Comparison of ENCODE assay signal across 20 cellular contexts in the genomic region with DNA sequence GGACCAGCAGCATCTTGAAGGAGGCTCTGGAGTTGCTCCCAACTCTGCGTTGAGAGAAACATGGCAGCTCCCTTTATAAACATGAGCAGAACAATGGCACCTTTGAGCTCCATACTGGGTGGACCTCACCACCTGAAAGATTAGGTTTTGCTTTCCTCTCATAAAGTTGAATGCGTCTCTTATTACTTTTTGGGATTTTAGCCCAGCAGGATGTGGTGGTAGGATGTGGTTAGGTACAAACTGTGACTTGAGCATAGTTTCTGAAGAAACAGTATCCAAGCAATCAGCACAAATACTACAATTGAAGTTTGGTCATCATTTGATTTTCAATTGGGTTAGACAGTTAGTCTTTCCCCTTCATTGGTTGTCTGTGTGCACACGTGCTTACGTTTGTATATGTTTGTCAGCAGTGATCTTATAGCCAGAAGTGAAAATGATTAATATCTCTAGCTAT. TPM values are rescaled to one million over a fixed set of nuclear protein-coding genes. Genes with fewer than 3 reads are reported as not detected.
DNase-seq lines count a peak whose midpoint lies in the region; ATAC-seq and TF ChIP-seq lines count a peak whose summit lies in the region.
"Had no signal": no experiment of that assay in that cellular context is flagged by ENCODE, and none has a peak within 500 bp of the region (broad histone marks: within the 10 kb centered on the region; RNA-seq: fewer than 3 reads in every experiment).

A gene with protein sequence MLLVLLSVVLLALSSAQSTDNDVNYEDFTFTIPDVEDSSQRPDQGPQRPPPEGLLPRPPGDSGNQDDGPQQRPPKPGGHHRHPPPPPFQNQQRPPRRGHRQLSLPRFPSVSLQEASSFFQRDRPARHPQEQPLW (minus strand): TSS at position 51 of the 454 bp plus-strand sequence. CDS start 38 bp downstream, at position 13.

- peak within 1 kb of the TSS; percentile 76 for H3K27ac Mint-ChIP-seq in activated CD4-positive, alpha-beta T cell treated with anti-CD3 and anti-CD28 coated beads, Interleukin-2, amount 10 ng/mL, durations not matched to agents 7 days and 5 days
- peak within 1 kb of the TSS; percentile 75 for H3K27ac Mint-ChIP-seq in activated naive CD8-positive, alpha-beta T cell treated with anti-CD3 and anti-CD28 coated beads, Interleukin-2, amount 10 ng/mL, durations not matched to agents 7 days and 5 days
- H3K27ac Mint-ChIP-seq in naive thymus-derived CD8-positive, alpha-beta T cell: peak within 1 kb of the TSS in 7 of 10 donors; percentile 11 to 61 (median 43)
- H3K27ac Mint-ChIP-seq: stimulated activated memory B cell treated with anti-CD40 and anti-IgM and Interleukin-4, amounts not matched to agents 10 μg/mL and 1 μg/mL and 100 μg/mL, for 72 hours; type B pancreatic cell had no signal

- peaks cover 0 to 5% (median 0%) of the 10 kb centered on the region in 4 donors for H3K4me1 ChIP-seq in tibial nerve

- TF ChIP-seq POLR2A in tibial nerve (IDR thresholded peaks at IDR 0.05): no peak

- TF ChIP-seq EP300 in tibial nerve (IDR thresholded peaks at IDR 0.05): no peak

- peak; percentile 83 for ATAC-seq in activated naive CD8-positive, alpha-beta T cell treated with anti-CD3 and anti-CD28 coated beads, Interleukin-2, amount 10 ng/mL, durations not matched to agents 7 days and 5 days (ENCODE audit: low read depth)
- peak in 1 of 2 donors; percentile 89 for ATAC-seq in naive thymus-derived CD8-positive, alpha-beta T cell
- ATAC-seq in GM21515 (IDR thresholded peaks at IDR 0.05; ENCODE audit: unreplicated experiment): no peak
- ATAC-seq: activated CD4-positive, CD25-positive, alpha-beta regulatory T cell treated with anti-CD3 and anti-CD28 coated beads, Interleukin-2, amount 50 U/mL, for 24 hours; stimulated activated memory B cell treated with anti-CD40 and anti-IgM and Interleukin-4, amounts not matched to agents 10 μg/mL and 1 μg/mL and 100 μg/mL, for 72 hours had no signal

- WGBS in tibial nerve, 2 donors: 92 to 93% methylated on average over 4 of the region's 4 CpGs

- H3K4me1 Mint-ChIP-seq in activated CD4-positive, alpha-beta T cell treated with anti-CD3 and anti-CD28 coated beads, Interleukin-2, amount 10 ng/mL, durations not matched to agents 7 days and 5 days: peaks cover 43% of the 10 kb centered on the region
- peaks cover 38% of the 10 kb centered on the region for H3K4me1 Mint-ChIP-seq in activated naive CD8-positive, alpha-beta T cell treated with anti-CD3 and anti-CD28 coated beads, Interleukin-2, amount 10 ng/mL, durations not matched to agents 7 days and 5 days
- H3K4me1 Mint-ChIP-seq in naive thymus-derived CD8-positive, alpha-beta T cell: peaks cover 26 to 55% (median 48%) of the 10 kb centered on the region in 4 donors
- H3K4me1 Mint-ChIP-seq: stimulated activated memory B cell treated with anti-CD40 and anti-IgM and Interleukin-4, amounts not matched to agents 10 μg/mL and 1 μg/mL and 100 μg/mL, for 72 hours had no signal

- no peaks in the 10 kb centered on the region for H3K27me3 ChIP-seq in tibial nerve
- H3K27me3 ChIP-seq: BLaER1, neutrophil had no signal

- peaks cover 7% of the 10 kb centered on the region; the same call in 1 of the 2 replicates for H3K36me3 ChIP-seq in KOPT-K1 (ENCODE audit: insufficient read depth, low read length)
- H3K36me3 ChIP-seq in tibial nerve: peaks cover 0 to 31% (median 0%) of the 10 kb centered on the region in 3 donors
- H3K36me3 ChIP-seq: neutrophil had no signal

- H3K9me3 Mint-ChIP-seq in activated CD4-positive, alpha-beta T cell treated with anti-CD3 and anti-CD28 coated beads, Interleukin-2, amount 10 ng/mL, durations not matched to agents 7 days and 5 days: peaks cover 16% of the 10 kb centered on the region
- peaks cover 19% of the 10 kb centered on the region for H3K9me3 Mint-ChIP-seq in activated naive CD8-positive, alpha-beta T cell treated with anti-CD3 and anti-CD28 coated beads, Interleukin-2, amount 10 ng/mL, durations not matched to agents 7 days and 5 days
- peaks cover 0 to under 1% (median 0%) of the 10 kb centered on the region in 9 donors for H3K9me3 Mint-ChIP-seq in naive thymus-derived CD8-positive, alpha-beta T cell
- H3K9me3 Mint-ChIP-seq: stimulated activated memory B cell treated with anti-CD40 and anti-IgM and Interleukin-4, amounts not matched to agents 10 μg/mL and 1 μg/mL and 100 μg/mL, for 72 hours; type B pancreatic cell had no signal

- CTCF ChIA-PET in activated CD4-positive, alpha-beta T cell treated with anti-CD3 and anti-CD28 coated beads, Interleukin-2, amount 10 ng/mL, durations not matched to agents 7 days and 5 days (lab: Charles Lee): no interaction called here

- TF ChIP-seq CTCF in tibial nerve (IDR thresholded peaks at IDR 0.05): no peak

- H3K27ac ChIP-seq in KOPT-K1 (ENCODE audit: low read depth, low read length, poor library complexity, severe bottlenecking): peak within 1 kb of the TSS; percentile 8
- no peak within 1 kb of the TSS for H3K27ac ChIP-seq in tibial nerve
- H3K27ac ChIP-seq: BLaER1, neutrophil had no signal

- H3K4me3 Mint-ChIP-seq in activated CD4-positive, alpha-beta T cell treated with anti-CD3 and anti-CD28 coated beads, Interleukin-2, amount 10 ng/mL, durations not matched to agents 7 days and 5 days: no peak within 1 kb of the TSS
- H3K4me3 Mint-ChIP-seq in activated naive CD8-positive, alpha-beta T cell treated with anti-CD3 and anti-CD28 coated beads, Interleukin-2, amount 10 ng/mL, durations not matched to agents 7 days and 5 days: peak within 1 kb of the TSS; percentile 31
- peak within 1 kb of the TSS in 2 of 10 donors; percentile 21 to 23 for H3K4me3 Mint-ChIP-seq in naive thymus-derived CD8-positive, alpha-beta T cell
- H3K4me3 Mint-ChIP-seq: stimulated activated memory B cell treated with anti-CD40 and anti-IgM and Interleukin-4, amounts not matched to agents 10 μg/mL and 1 μg/mL and 100 μg/mL, for 72 hours; type B pancreatic cell had no signal

- H3K36me3 Mint-ChIP-seq in activated CD4-positive, alpha-beta T cell treated with anti-CD3 and anti-CD28 coated beads, Interleukin-2, amount 10 ng/mL, durations not matched to agents 7 days and 5 days (ENCODE audit: low read depth): peaks cover 42% of the 10 kb centered on the region
- H3K36me3 Mint-ChIP-seq in activated naive CD8-positive, alpha-beta T cell treated with anti-CD3 and anti-CD28 coated beads, Interleukin-2, amount 10 ng/mL, durations not matched to agents 7 days and 5 days: peaks cover 52% of the 10 kb centered on the region
- peaks cover 22 to 62% (median 36%) of the 10 kb centered on the region in 3 donors for H3K36me3 Mint-ChIP-seq in naive thymus-derived CD8-positive, alpha-beta T cell

- no peak within 1 kb of the TSS for H3K4me3 ChIP-seq in tibial nerve
- H3K4me3 ChIP-seq: BLaER1 had no signal

- H3K27me3 Mint-ChIP-seq in activated CD4-positive, alpha-beta T cell treated with anti-CD3 and anti-CD28 coated beads, Interleukin-2, amount 10 ng/mL, durations not matched to agents 7 days and 5 days: no peaks in the 10 kb centered on the region
- H3K27me3 Mint-ChIP-seq in activated naive CD8-positive, alpha-beta T cell treated with anti-CD3 and anti-CD28 coated beads, Interleukin-2, amount 10 ng/mL, durations not matched to agents 7 days and 5 days: no peaks in the 10 kb centered on the region
- peaks cover 0 to 2% (median 0%) of the 10 kb centered on the region in 5 donors for H3K27me3 Mint-ChIP-seq in naive thymus-derived CD8-positive, alpha-beta T cell
- H3K27me3 Mint-ChIP-seq: stimulated activated memory B cell treated with anti-CD40 and anti-IgM and Interleukin-4, amounts not matched to agents 10 μg/mL and 1 μg/mL and 100 μg/mL, for 72 hours; type B pancreatic cell had no signal

- H3K9me3 ChIP-seq in KOPT-K1 (ENCODE audit: insufficient read depth, low read length, poor library complexity, severe bottlenecking): no peaks in the 10 kb centered on the region
- H3K9me3 ChIP-seq in tibial nerve: no peaks in the 10 kb centered on the region
- H3K9me3 ChIP-seq: BLaER1, neutrophil had no signal

- DNase-seq in activated CD4-positive, alpha-beta T cell treated with anti-CD3 and anti-CD28 coated beads, Interleukin-2, amount 10 ng/mL, durations not matched to agents 7 days and 5 days: peak; percentile 69
- DNase-seq in activated CD4-positive, alpha-beta T cell treated with anti-CD3 and anti-CD28 coated beads, Interleukin-2, amount 50 U/mL, for 1 hour: no peak
- DNase-seq in activated naive CD8-positive, alpha-beta T cell treated with anti-CD3 and anti-CD28 coated beads, Interleukin-2, amount 10 ng/mL, durations not matched to agents 7 days and 5 days: no peak
- peak in 4 of 10 donors; percentile 4 to 54 (median 36) for DNase-seq in naive thymus-derived CD8-positive, alpha-beta T cell
- DNase-seq in tibial nerve (ENCODE audit: low spot score in 2 of 2) (no peak), NCI-H510A treated with DMSO at 0.1 percent for 48 hours (lab: John Stamatoyannopoulos, UW) (no peak)
- DNase-seq: activated T-cell treated with anti-CD3 and anti-CD28 coated beads, Interleukin-2, amount 50 U/mL, for 1 hour; H7; hypothalamus; kidney glomerular epithelial cell; NCI-H187; retina; SHP77 treated with DMSO at 0.1 percent for 48 hours had no signal

- POLR2A ChIA-PET in activated CD4-positive, alpha-beta T cell treated with anti-CD3 and anti-CD28 coated beads, Interleukin-2, amount 10 ng/mL, durations not matched to agents 7 days and 5 days (lab: Charles Lee): no interaction called here
- POLR2A ChIA-PET in activated naive CD8-positive, alpha-beta T cell treated with anti-CD3 and anti-CD28 coated beads, Interleukin-2, amount 10 ng/mL, durations not matched to agents 7 days and 5 days (lab: Charles Lee): interaction anchor here (3.8 kb wide), 1 partner anchor 322 kb away, joined by 16 read pairs; a partner anchor contains a TSS
- POLR2A ChIA-PET in naive thymus-derived CD8-positive, alpha-beta T cell (lab: Charles Lee): no interaction called here

RNA-seq across cellular contexts. Expression of the gene that starts here (rescaled TPM):
- total RNA-seq in activated CD4-positive, alpha-beta T cell treated with anti-CD3 and anti-CD28 coated beads, Interleukin-2, amount 10 ng/mL, durations not matched to agents 7 days and 5 days: 1 to 10 TPM; 1.9 to 2.5 TPM
- total RNA-seq in activated naive CD8-positive, alpha-beta T cell treated with anti-CD3 and anti-CD28 coated beads, Interleukin-2, amount 10 ng/mL, durations not matched to agents 7 days and 5 days: 1 to 10 TPM; 1.2 to 1.6 TPM
- total RNA-seq in naive thymus-derived CD8-positive, alpha-beta T cell: 1 to 10 TPM; 1.8 to 2.5 TPM
- polyA plus RNA-seq in naive thymus-derived CD8-positive, alpha-beta T cell: 1 to 10 TPM in 1 of 3 donors, under 1 TPM in 1, not detected in 1; 0.87 to 5.7 TPM
- 10 to 100 TPM in 1 of 4 donors, 1 to 10 TPM in 3; 2.2 to 11.4 (median 6.2) TPM for total RNA-seq in tibial nerve
